In genomic region chr19:6476155-6476895, GRCh38 we compare ENCODE assay signal across 9 cellular contexts. TPM values are rescaled to one million over a fixed set of nuclear protein-coding genes. Genes with fewer than 3 reads are reported as not detected.
DNase-seq lines count a peak whose midpoint lies in the region; ATAC-seq and TF ChIP-seq lines count a peak whose summit lies in the region.
"Had no signal": no experiment of that assay in that cellular context is flagged by ENCODE, and none has a peak within 500 bp of the region (broad histone marks: within the 10 kb centered on the region; RNA-seq: fewer than 3 reads in every experiment).

No MANE protein-coding gene starts in this region.

- TF ChIP-seq POLR2A in Peyer's patch (IDR thresholded peaks at IDR 0.05): peak in 1 of 2 donors; percentile 37

- H3K27me3 ChIP-seq in Peyer's patch: no peaks in the 10 kb centered on the region

- peaks cover 0 to 18% (median 3%) of the 10 kb centered on the region in 4 donors for H3K4me1 ChIP-seq in Peyer's patch

- DNase-seq in GM13976 (ENCODE audit: low spot score) (peak; percentile 84), Peyer's patch (peak; percentile 36 to 95 (median 95)), globus pallidus (ENCODE audit: low spot score) (peak; percentile 71), omental fat pad (ENCODE audit: low spot score) (no peak), GM19240 (ENCODE audit: insufficient read length, low spot score) (no peak)
- DNase-seq in activated naive CD4-positive, alpha-beta T cell (lab: John Stamatoyannopoulos, UW): peak in 3 of 4 experiments; percentile 35 to 41 (median 37)

- no peaks in the 10 kb centered on the region for H3K9me3 ChIP-seq in Peyer's patch

- in situ Hi-C loops in GM13976 (cut with MboI; ENCODE audit: low sequenced_read_pairs, unreplicated experiment): no loop called here

- peak; percentile 64 for ATAC-seq in omental fat pad (ENCODE audit: low FRiP score)
- no peak for ATAC-seq in HG03280 (IDR thresholded peaks at IDR 0.05; ENCODE audit: unreplicated experiment)
- no peak for ATAC-seq in HG03571 (IDR thresholded peaks at IDR 0.05; ENCODE audit: unreplicated experiment)

- peak overlapping the region in 1 of 4 donors; percentile 7 for H3K27ac ChIP-seq in Peyer's patch

- peaks cover 0 to 4% (median 0%) of the 10 kb centered on the region in 3 donors for H3K36me3 ChIP-seq in Peyer's patch

- H3K4me3 ChIP-seq in Peyer's patch: peak overlapping the region in 2 of 4 donors; percentile 38 to 44

- TF ChIP-seq CTCF in GM13976 (IDR thresholded peaks at IDR 0.05; ENCODE audit: borderline replicate concordance, control extremely low read depth, extremely low read depth, insufficient read depth, missing control alignments): no peak
- TF ChIP-seq CTCF in Peyer's patch (IDR thresholded peaks at IDR 0.05): no peak
- TF ChIP-seq CTCF in omental fat pad (IDR thresholded peaks at IDR 0.05): no peak

RNA-seq across cellular contexts. Expression of gene DENND1C, which starts 5.3 kb away (rescaled TPM):
- total RNA-seq in Peyer's patch: 10 to 100 TPM in 1 of 4 donors, 1 to 10 TPM in 3; 4.5 to 25.6 (median 8.2) TPM
- total RNA-seq in omental fat pad: 1 to 10 TPM; 1.0 to 7.6 (median 4.6) TPM

RNA-seq across cellular contexts. Expression of gene CRB3, which starts 12.3 kb away (rescaled TPM):
- total RNA-seq in Peyer's patch: 100 to 1,000 TPM in 3 of 4 donors, 10 to 100 TPM in 1; 21.5 to 245 (median 190) TPM
- 1 to 10 TPM in 2 of 4 donors, under 1 TPM in 1, not detected in 1; 0.82 to 6.2 (median 1.1) TPM for total RNA-seq in omental fat pad

RNA-seq across cellular contexts. Expression of gene SLC25A23, which starts 16.7 kb away (rescaled TPM):
- 100 to 1,000 TPM in 3 of 4 donors, 10 to 100 TPM in 1; 69.3 to 209 (median 122) TPM for total RNA-seq in Peyer's patch
- 10 to 100 TPM; 24.6 to 28.7 (median 26.3) TPM for total RNA-seq in omental fat pad

RNA-seq across cellular contexts. Expression of gene TUBB4A, which starts 25.8 kb away (rescaled TPM):
- total RNA-seq in Peyer's patch (1 to 10 TPM in 1 of 4 donors, under 1 TPM in 1, not detected in 2; 0.54 to 1.6 TPM), omental fat pad (1 to 10 TPM in 3 of 4 donors, not detected in 1; 2.2 to 2.8 (median 2.2) TPM)

RNA-seq across cellular contexts. Expression of gene SLC25A41, which starts 42.8 kb away (rescaled TPM):
- total RNA-seq in Peyer's patch: 1 to 10 TPM in 1 of 4 donors, not detected in 3; 2.5 TPM
- total RNA-seq in omental fat pad: not detected
- total RNA-seq: urinary bladder had no signal

Comparison
In these comparisons a context has a peak if more than half of its experiments do, and no peak if none do; other contexts are left out.
1. DNase-seq: peak in GM13976 (single experiment), Peyer's patch (3 of 3), activated naive CD4-positive, alpha-beta T cell (3 of 4) and globus pallidus (single experiment); none in omental fat pad (single experiment) and GM19240 (single experiment).